In genomic region chr13:106472621-106473020, GRCh38 we compare ENCODE assay signal across 2 cellular contexts.
TF ChIP-seq lines count a peak whose summit lies in the region.

No MANE protein-coding gene starts in this region.

TF ChIP-seq in HEK293, 187 proteins besides CTCF, POLR2A, EP300 and RAD21:
- TF ChIP-seq ZNF362 (tag by site-specific recombination; IDR thresholded peaks at IDR 0.05) (no peak), ZBTB20 (tag by site-specific recombination; IDR thresholded peaks at IDR 0.05) (peak; percentile 43; the same call in 1 of the 2 replicates)
- TF ChIP-seq, protein P1, sequence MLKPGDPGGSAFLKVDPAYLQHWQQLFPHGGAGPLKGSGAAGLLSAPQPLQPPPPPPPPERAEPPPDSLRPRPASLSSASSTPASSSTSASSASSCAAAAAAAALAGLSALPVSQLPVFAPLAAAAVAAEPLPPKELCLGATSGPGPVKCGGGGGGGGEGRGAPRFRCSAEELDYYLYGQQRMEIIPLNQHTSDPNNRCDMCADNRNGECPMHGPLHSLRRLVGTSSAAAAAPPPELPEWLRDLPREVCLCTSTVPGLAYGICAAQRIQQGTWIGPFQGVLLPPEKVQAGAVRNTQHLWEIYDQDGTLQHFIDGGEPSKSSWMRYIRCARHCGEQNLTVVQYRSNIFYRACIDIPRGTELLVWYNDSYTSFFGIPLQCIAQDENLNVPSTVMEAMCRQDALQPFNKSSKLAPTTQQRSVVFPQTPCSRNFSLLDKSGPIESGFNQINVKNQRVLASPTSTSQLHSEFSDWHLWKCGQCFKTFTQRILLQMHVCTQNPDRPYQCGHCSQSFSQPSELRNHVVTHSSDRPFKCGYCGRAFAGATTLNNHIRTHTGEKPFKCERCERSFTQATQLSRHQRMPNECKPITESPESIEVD (tag by site-specific recombination; IDR thresholded peaks at IDR 0.05) = no peak

TF ChIP-seq in GM12878, 131 proteins besides CTCF, POLR2A, EP300 and RAD21 (continued from another document):
- no peak for TF ChIP-seq MLLT1 (IDR thresholded peaks at IDR 0.05)
- TF ChIP-seq RFX5 (IDR thresholded peaks at IDR 0.05; ENCODE audit: low read depth, low read length) = no peak
- no peak for TF ChIP-seq RAD51 (IDR thresholded peaks at IDR 0.05)
- no peak for TF ChIP-seq SREBF2 (IDR thresholded peaks at IDR 0.05; ENCODE audit: low read length)
- TF ChIP-seq ZNF592 (IDR thresholded peaks at IDR 0.05) = no peak
- no peak for TF ChIP-seq SUPT20H (IDR thresholded peaks at IDR 0.05; ENCODE audit: borderline replicate concordance, control insufficient read depth, low read depth, low read length)
- no peak for TF ChIP-seq SIX5 (IDR thresholded peaks at IDR 0.05; ENCODE audit: low read depth, low read length, severe bottlenecking)
- no peak for TF ChIP-seq ZZZ3 (IDR thresholded peaks at IDR 0.05; ENCODE audit: control insufficient read depth, insufficient read length, low read depth)
- no peak for TF ChIP-seq RCOR1 (conservative IDR thresholded peaks at IDR 0.05; ENCODE audit: low read depth, low read length)
